19 cellular contexts compared by ENCODE assay signal in genomic region chr1:7671146-7671465, GRCh38.
DNase-seq lines count a peak whose midpoint lies in the region; ATAC-seq and TF ChIP-seq lines count a peak whose summit lies in the region.
"Had no signal": no experiment of that assay in that cellular context is flagged by ENCODE, and none has a peak within 500 bp of the region (broad histone marks: within the 10 kb centered on the region; RNA-seq: fewer than 3 reads in every experiment).

No MANE protein-coding gene starts in this region.

- ATAC-seq in Right ventricle myocardium inferior (no peak), Right ventricle myocardium superior (ENCODE audit: poor library complexity) (no peak), HG03280 (IDR thresholded peaks at IDR 0.05; ENCODE audit: unreplicated experiment) (no peak)
- ATAC-seq: A549, HCT116 had no signal

- no peak overlapping the region for H3K27ac Mint-ChIP-seq in neural crest cell (ENCODE audit: unreplicated experiment)
- H3K27ac Mint-ChIP-seq: GM23338, HFFc6 had no signal

- peaks cover 12% of the 10 kb centered on the region for H3K27me3 Mint-ChIP-seq in neural crest cell (ENCODE audit: low read depth)
- H3K27me3 Mint-ChIP-seq: CD4-positive, alpha-beta memory T cell had no signal

- H3K9me3 Mint-ChIP-seq in neural crest cell, result no peaks in the 10 kb centered on the region
- H3K9me3 Mint-ChIP-seq: CD14-positive monocyte; CD4-positive, alpha-beta memory T cell; GM23338; HFFc6 had no signal

- DNase-seq in Right ventricle myocardium inferior (ENCODE audit: missing footprints), result peak; percentile 53
- no peak for DNase-seq in Right ventricle myocardium superior
- no peak for DNase-seq in dorsolateral prefrontal cortex
- DNase-seq in neural crest cell (ENCODE audit: low read depth, low spot score), result no peak
- no peak for DNase-seq in epidermal melanocyte (ENCODE audit: insufficient read length, low spot score)
- no peak for DNase-seq in effector CD4-positive, alpha-beta T cell
- DNase-seq: AML-193; CD4-positive, alpha-beta memory T cell; DMS153; DMS79 treated with DMSO at 0.1 percent for 48 hours; GF-D8; HFFc6 had no signal

- H3K36me3 Mint-ChIP-seq in neural crest cell (ENCODE audit: low read depth), result no peaks in the 10 kb centered on the region
- H3K36me3 Mint-ChIP-seq: CD14-positive monocyte; CD4-positive, alpha-beta memory T cell had no signal

- peak overlapping the region in 52 of 59 donors; percentile 14 to 99 (median 96) for H3K27ac ChIP-seq in dorsolateral prefrontal cortex
- H3K27ac ChIP-seq in temporal lobe (ENCODE audit: low read depth, low read length), result peak overlapping the region; percentile 99
- H3K27ac ChIP-seq: 22Rv1, A549 had no signal

- H3K4me3 Mint-ChIP-seq in neural crest cell, result peak overlapping the region; percentile 41
- H3K4me3 Mint-ChIP-seq: CD14-positive monocyte; CD4-positive, alpha-beta memory T cell; HFFc6 had no signal

- H3K4me1 Mint-ChIP-seq in neural crest cell, result peaks cover 37% of the 10 kb centered on the region

- no peaks in the 10 kb centered on the region for H3K27me3 ChIP-seq in dorsolateral prefrontal cortex

- H3K4me3 ChIP-seq in dorsolateral prefrontal cortex, result no peak overlapping the region
- H3K4me3 ChIP-seq: A549, GM23338 had no signal

- intact Hi-C loops in Right ventricle myocardium inferior (cut with DNase I) (no loop called here), Right ventricle myocardium superior (cut with DNase I) (no loop called here), dorsolateral prefrontal cortex (cut with DNase I) (loop anchor here in 1 of 2 donors (5.0 kb wide), 1 partner anchor 36 kb away; no protein-coding TSS in a partner anchor)

- no peak for TF ChIP-seq CTCF in dorsolateral prefrontal cortex (IDR thresholded peaks at IDR 0.05 in 54 of 56, conservative IDR thresholded peaks at IDR 0.05 in 2 of 56; ENCODE audit: low read depth in 1 of 56, partially characterized antibody in 56 of 56)
- TF ChIP-seq CTCF in neural crest cell (conservative IDR thresholded peaks at IDR 0.05), result no peak
